In the genomic region with DNA sequence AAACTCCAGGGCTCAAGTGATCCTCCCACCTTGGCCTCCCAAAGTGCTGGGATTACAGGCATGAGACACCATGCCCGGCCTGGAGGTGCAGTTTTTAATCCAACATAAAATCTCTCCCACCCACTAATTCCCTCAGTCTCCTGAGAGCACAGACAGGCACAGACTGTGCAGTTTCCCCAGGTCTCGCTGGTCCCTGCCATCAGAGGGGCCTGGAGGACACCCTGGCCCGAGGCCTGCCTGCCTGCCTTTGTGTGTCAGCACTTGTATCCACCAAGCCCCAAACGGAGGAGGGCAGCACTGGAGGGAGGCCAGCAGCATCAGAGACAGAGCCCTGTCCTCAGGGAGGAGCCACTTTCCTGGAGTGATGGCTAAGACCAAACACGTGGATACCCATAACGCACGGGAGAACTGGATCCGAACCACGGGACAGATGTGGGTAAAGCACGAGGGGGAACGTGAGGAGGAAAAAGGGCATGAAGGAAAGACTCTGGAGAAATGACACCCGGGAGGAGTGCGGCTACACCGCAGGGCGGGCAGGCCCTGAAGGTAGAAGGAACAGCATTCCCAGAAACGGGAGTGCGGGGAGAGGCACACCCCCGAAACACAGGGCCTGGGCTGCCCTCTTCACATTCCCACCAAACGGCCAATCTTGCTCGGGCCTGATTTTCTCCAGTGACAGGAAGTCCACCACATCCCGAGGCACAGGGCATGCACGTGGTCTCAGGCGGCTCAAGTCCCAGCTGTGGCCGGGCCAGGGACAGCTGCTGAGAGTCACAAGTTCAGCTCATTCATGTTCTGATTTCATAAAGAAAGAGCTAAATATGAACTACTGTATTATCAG, we compare ENCODE assay signal across 22 cellular contexts.
"Had no signal": no experiment of that assay in that cellular context is flagged by ENCODE, and none has a peak within 500 bp of the region (broad histone marks: within the 10 kb centered on the region; RNA-seq: fewer than 3 reads in every experiment).

No MANE protein-coding gene starts in this region.

- H3K27ac Mint-ChIP-seq: activated CD4-positive, alpha-beta T cell treated with anti-CD3 and anti-CD28 coated beads, Interleukin-2, amount 10 ng/mL, durations not matched to agents 24 days and 14 days; activated CD8-positive, alpha-beta T cell treated with anti-CD3 and anti-CD28 coated beads for 36 hours; activated naive CD8-positive, alpha-beta T cell; activated T-helper 17 cell treated with anti-CD3 and anti-CD28 coated beads, Interleukin-2, amount 50 U/mL, for 72 hours; naive B cell had no signal

- H3K9me3 ChIP-seq: body of pancreas, esophagus squamous epithelium, left lung, testis, uterus had no signal

- H3K27me3 Mint-ChIP-seq: activated CD4-positive, alpha-beta T cell treated with anti-CD3 and anti-CD28 coated beads, Interleukin-2, amount 10 ng/mL, durations not matched to agents 24 days and 14 days; activated CD8-positive, alpha-beta T cell treated with anti-CD3 and anti-CD28 coated beads for 36 hours; activated naive CD8-positive, alpha-beta T cell; activated T-helper 17 cell treated with anti-CD3 and anti-CD28 coated beads, Interleukin-2, amount 50 U/mL, for 72 hours; naive B cell had no signal

- H3K4me3 Mint-ChIP-seq: activated CD4-positive, alpha-beta T cell treated with anti-CD3 and anti-CD28 coated beads, Interleukin-2, amount 10 ng/mL, durations not matched to agents 24 days and 14 days; activated CD8-positive, alpha-beta T cell treated with anti-CD3 and anti-CD28 coated beads for 36 hours; activated naive CD8-positive, alpha-beta T cell; activated T-cell treated with anti-CD3 and anti-CD28 coated beads, Interleukin-2, amount 50 U/mL, for 4 hours; activated T-helper 17 cell treated with anti-CD3 and anti-CD28 coated beads, Interleukin-2, amount 50 U/mL, for 72 hours; naive B cell; neural crest cell had no signal

- H3K27ac ChIP-seq: body of pancreas, epithelial cell of prostate, esophagus squamous epithelium, left lung, testis, uterus, WERI-Rb-1 had no signal

- H3K36me3 ChIP-seq: uterus had no signal

- H3K4me1 ChIP-seq: body of pancreas, esophagus squamous epithelium, left lung, uterus had no signal

- H3K4me3 ChIP-seq: body of pancreas, esophagus squamous epithelium, left lung, testis, uterus had no signal

- H3K4me1 Mint-ChIP-seq: naive B cell, neural crest cell had no signal

- H3K9me3 Mint-ChIP-seq: activated CD4-positive, alpha-beta T cell treated with anti-CD3 and anti-CD28 coated beads, Interleukin-2, amount 10 ng/mL, durations not matched to agents 24 days and 14 days; activated CD8-positive, alpha-beta T cell treated with anti-CD3 and anti-CD28 coated beads for 36 hours; activated T-cell treated with anti-CD3 and anti-CD28 coated beads, Interleukin-2, amount 50 U/mL, for 4 hours; activated T-helper 17 cell treated with anti-CD3 and anti-CD28 coated beads, Interleukin-2, amount 50 U/mL, for 72 hours; naive B cell; neural crest cell had no signal

- ATAC-seq: activated CD8-positive, alpha-beta T cell treated with anti-CD3 and anti-CD28 coated beads for 36 hours; activated T-cell treated with anti-CD3 and anti-CD28 coated beads, Interleukin-2, amount 50 U/mL, for 4 hours; activated T-helper 17 cell treated with anti-CD3 and anti-CD28 coated beads, Interleukin-2, amount 50 U/mL, for 72 hours; body of pancreas; left lung; stimulated activated naive CD8-positive, alpha-beta T cell treated with anti-CD3 and anti-CD28 coated beads, Interleukin-15, Interleukin-2, amounts not matched to agents 100 U/mL and 50 U/mL, for 24 hours had no signal

- DNase-seq: activated CD4-positive, alpha-beta T cell treated with anti-CD3 and anti-CD28 coated beads, Interleukin-2, amount 10 ng/mL, durations not matched to agents 24 days and 14 days; activated CD4-positive, CD25-positive, alpha-beta regulatory T cell treated with anti-CD3 and anti-CD28 coated beads, Interleukin-2, amount 50 U/mL, for 72 hours; activated CD8-positive, alpha-beta T cell treated with anti-CD3 and anti-CD28 coated beads for 36 hours; activated naive CD4-positive, alpha-beta T cell treated with Interleukin-2 at 50 U/mL for 16 hours; activated T-cell treated with anti-CD3 and anti-CD28 coated beads, Interleukin-2, amount 50 U/mL, for 4 hours; body of pancreas; effector CD4-positive, alpha-beta T cell; esophagus squamous epithelium; glutamatergic neuron; naive B cell; occipital lobe; right cardiac atrium; stimulated activated CD4-positive, alpha-beta T cell treated with anti-CD3 and anti-CD28 coated beads, Interleukin-2, amount 100 ng/mL, for 48 hours; stimulated activated naive CD8-positive, alpha-beta T cell treated with anti-CD3 and anti-CD28 coated beads, Interleukin-15, Interleukin-2, amounts not matched to agents 100 U/mL and 50 U/mL, for 24 hours; testis; uterus; WERI-Rb-1 had no signal

- H3K27me3 ChIP-seq: body of pancreas, esophagus squamous epithelium, left lung, testis, uterus had no signal
